ENCODE assay signal across 8 cellular contexts in the genomic region with DNA sequence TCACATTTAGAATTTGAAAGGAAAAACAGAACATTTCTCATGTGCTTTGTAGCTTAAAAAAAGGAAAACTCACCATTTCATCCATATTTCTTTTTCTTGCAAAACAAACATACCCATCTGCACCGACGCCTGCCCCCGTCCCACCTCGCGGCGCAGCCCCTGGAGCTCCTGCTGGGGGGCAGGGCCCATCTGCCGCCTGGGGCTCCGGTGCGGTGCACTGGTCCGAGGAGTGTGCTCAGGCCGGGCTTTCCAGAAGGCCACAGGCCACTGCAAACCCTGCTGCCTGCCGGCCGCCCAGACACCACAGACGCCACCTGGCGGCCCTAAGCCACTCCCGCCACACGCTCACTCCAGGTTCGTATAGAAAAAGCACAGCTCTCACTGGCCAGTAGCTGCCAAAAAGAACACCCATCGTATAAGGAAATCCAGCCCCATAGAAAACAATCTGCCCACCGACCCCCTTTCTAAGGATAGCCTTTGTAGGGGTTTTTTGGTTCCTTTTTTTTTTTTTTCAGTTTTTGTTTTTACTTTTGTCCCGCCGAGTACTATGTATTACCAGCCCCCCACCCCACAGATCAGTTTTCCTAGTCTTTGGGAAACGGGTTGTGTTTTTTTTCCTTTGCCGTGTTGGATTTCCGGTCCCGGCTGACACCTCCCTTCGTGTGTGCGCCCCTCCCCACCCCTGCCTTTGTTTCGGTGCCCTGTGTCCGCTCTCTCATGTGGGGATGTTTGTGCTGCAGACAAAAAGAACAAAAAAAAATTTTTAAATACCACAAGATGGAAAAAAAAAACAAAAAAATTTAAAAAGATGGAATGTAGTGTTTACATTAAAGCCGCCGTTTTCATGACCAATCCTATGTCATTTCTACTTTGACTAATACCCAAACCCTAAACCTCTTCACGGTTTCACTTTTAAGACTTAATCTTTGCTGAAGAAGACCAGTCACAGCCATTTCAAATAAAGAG.
DNase-seq lines count a peak whose midpoint lies in the region; ATAC-seq, FAIRE-seq and TF ChIP-seq lines count a peak whose summit lies in the region.

No MANE protein-coding gene starts in this region.

- intact Hi-C loops in HCT116 (cut with micrococcal nuclease): loop anchor here (1.0 kb wide), 1 partner anchor 24 kb away; no protein-coding TSS in a partner anchor

- H3K36me3 ChIP-seq in GM06990 (ENCODE audit: control insufficient read depth, insufficient read depth, low read length): peaks cover 1% of the 10 kb centered on the region; the same call in 1 of the 2 replicates
- H3K36me3 ChIP-seq in HCT116 (ENCODE audit: control insufficient read depth in 1 of 2, insufficient read depth in 2 of 2, low read length in 2 of 2): 0 out of 4 replicates have a peak, but pooled peaks cover 0 to 1% of the 10 kb centered on the region in 2 experiments
- H3K36me3 ChIP-seq in MG63: peaks cover 18% of the 10 kb centered on the region
- no peaks in the 10 kb centered on the region for H3K36me3 ChIP-seq in small intestine (ENCODE audit: control insufficient read depth in 2 of 2, insufficient read depth in 2 of 2, low read length in 2 of 2)

- H3K27ac ChIP-seq in HCT116 (ENCODE audit: low read depth, low read length) (0 out of 2 replicates have a peak overlapping the region, but pooled peaks have one; percentile 12), VCaP (peak overlapping the region; percentile 69), caudate nucleus (ENCODE audit: low read depth, low read length) (peak overlapping the region; percentile 56), small intestine (ENCODE audit: low read depth in 1 of 2, low read length in 1 of 2) (peak overlapping the region in 1 of 2 donors; percentile 40)

- 1 to 2% (median 1%) methylated on average over 33 of the region's 33 CpGs for WGBS in small intestine, 3 donors

- no peaks in the 10 kb centered on the region for H3K27me3 ChIP-seq in GM06990 (replicated peaks; ENCODE audit: control insufficient read depth, insufficient read depth, low read length)
- no peaks in the 10 kb centered on the region for H3K27me3 ChIP-seq in HCT116 (ENCODE audit: insufficient read depth, low read length)
- no peaks in the 10 kb centered on the region for H3K27me3 ChIP-seq in MG63
- no peaks in the 10 kb centered on the region for H3K27me3 ChIP-seq in small intestine (ENCODE audit: control insufficient read depth in 2 of 2, insufficient read depth in 2 of 2, low read length in 2 of 2)

- no peak for TF ChIP-seq POLR2A in HCT116 (IDR thresholded peaks at IDR 0.05; ENCODE audit: borderline replicate concordance, extremely low read depth, insufficient read depth, insufficient read length)

- peak overlapping the region; percentile 79 for H3K4me2 ChIP-seq in HCT116 (ENCODE audit: low read length)

- H3K4me3 ChIP-seq in GM06990 (replicated peaks; ENCODE audit: low read depth, low read length): peak overlapping the region; percentile 55
- peak overlapping the region; percentile 29 to 55 for H3K4me3 ChIP-seq in HCT116 (replicated peaks in 1 of 2; ENCODE audit: low read depth in 1 of 2, low read length in 2 of 2)
- peak overlapping the region; percentile 43 for H3K4me3 ChIP-seq in MG63
- peak overlapping the region in 1 of 2 donors; percentile 53 for H3K4me3 ChIP-seq in small intestine (ENCODE audit: low read depth in 1 of 2, low read length in 2 of 2)

- ATAC-seq in HCT116: peak; percentile 98

- no peaks in the 10 kb centered on the region for H4K20me1 ChIP-seq in HCT116 (ENCODE audit: insufficient read depth)

- POLR2A ChIA-PET in HCT116 (lab: Charles Lee): interaction anchor here (1.0 kb wide), 1 partner anchor 94 kb away, joined by 4 read pairs; a partner anchor contains a TSS

- H3K9me2 ChIP-seq in HCT116 (ENCODE audit: insufficient read depth): no peaks in the 10 kb centered on the region

- no TSS peak for BruUV-seq in HCT116 (replicated peaks; lab: Mats Ljungman, UMichigan)

- peak overlapping the region; percentile 42 for H3K9ac ChIP-seq in HCT116 (ENCODE audit: low read length)

- H3K9me3 ChIP-seq in HCT116 (ENCODE audit: control insufficient read depth in 1 of 2, insufficient read depth in 1 of 2, low read depth in 1 of 2, low read length in 2 of 2) (no peaks in the 10 kb centered on the region), MG63 (no peaks in the 10 kb centered on the region), small intestine (ENCODE audit: control insufficient read depth, low read depth) (no peaks in the 10 kb centered on the region)

- DNase-seq in GM06990 (ENCODE audit: extremely low read depth, insufficient read length): peak; percentile 83
- peak; percentile 72 for DNase-seq in HCT116 (ENCODE audit: low read depth, low spot score)
- peak; percentile 96 for DNase-seq in MG63
- DNase-seq in caudate nucleus (lab: John Stamatoyannopoulos, UW): peak in 50 of 61 donors; percentile 18 to 81 (median 52)
- peak; percentile 97 for DNase-seq in iPS-NIHi7 (ENCODE audit: extremely low spot score)
- peak; percentile 70 for DNase-seq in small intestine
- DNase-seq in NCI-H1092 (lab: John Stamatoyannopoulos, UW): no peak

- H2AFZ ChIP-seq in HCT116 (ENCODE audit: low read depth, low read length, poor library complexity, severe bottlenecking): peak overlapping the region; percentile 91

- CTCF ChIA-PET in HCT116 (lab: Charles Lee): interaction anchor here (0.6 to 2.2 kb wide), 25 partner anchors 9 to 892 kb away, joined by 3 to 33 read pairs (median 4); a partner anchor contains a TSS

- RAD21 ChIA-PET in HCT116 (lab: Charles Lee; ENCODE audit: low non-redundant PET in 1 of 2, low total read pairs in 2 of 2, uncharacterized antibody in 2 of 2, unreplicated experiment in 2 of 2): interaction anchor here (0.6 to 1.3 kb wide), 3 partner anchors 24 to 345 kb away, joined by 3 to 5 read pairs (median 3); no protein-coding TSS in a partner anchor

- FAIRE-seq in small intestine (lab: Jason Lieb, UNC): no peak

- TF ChIP-seq CTCF in GM06990 (IDR thresholded peaks at IDR 0.05; ENCODE audit: insufficient read depth, low read length, poor library complexity, severe bottlenecking) (peak; percentile 96), HCT116 (IDR thresholded peaks at IDR 0.05 in 2 of 3, conservative IDR thresholded peaks at IDR 0.05 in 1 of 3; ENCODE audit: borderline replicate concordance in 1 of 3, insufficient read depth in 1 of 3, low read depth in 2 of 3, low read length in 2 of 3) (peak; percentile 79 to 94 (median 92)), VCaP (conservative IDR thresholded peaks at IDR 0.05) (peak; percentile 87)

- H3K4me1 ChIP-seq in HCT116 (ENCODE audit: control insufficient read depth in 1 of 2, insufficient read depth in 2 of 2, low read length in 2 of 2) (peaks cover 13 to 16% of the 10 kb centered on the region in 2 experiments; a peak in 3 of 4 replicates), small intestine (ENCODE audit: control insufficient read depth in 2 of 2, insufficient read depth in 1 of 2, low read depth in 1 of 2, low read length in 1 of 2) (peaks cover 0 to 2% of the 10 kb centered on the region in 2 donors)

- no peaks in the 10 kb centered on the region for H3K79me2 ChIP-seq in HCT116 (ENCODE audit: insufficient read depth, low read length)

- peak; percentile 84 for TF ChIP-seq RAD21 in HCT116 (IDR thresholded peaks at IDR 0.05; ENCODE audit: low read depth)

TF ChIP-seq in HCT116, 20 proteins besides CTCF, POLR2A, EP300 and RAD21 (continues in another document):
- no peak for TF ChIP-seq POLR2AphosphoS5 (IDR thresholded peaks at IDR 0.05; ENCODE audit: low read depth, low read length)
- no peak for TF ChIP-seq EGR1 (IDR thresholded peaks at IDR 0.05; ENCODE audit: low read depth)
- TF ChIP-seq, protein P1, sequence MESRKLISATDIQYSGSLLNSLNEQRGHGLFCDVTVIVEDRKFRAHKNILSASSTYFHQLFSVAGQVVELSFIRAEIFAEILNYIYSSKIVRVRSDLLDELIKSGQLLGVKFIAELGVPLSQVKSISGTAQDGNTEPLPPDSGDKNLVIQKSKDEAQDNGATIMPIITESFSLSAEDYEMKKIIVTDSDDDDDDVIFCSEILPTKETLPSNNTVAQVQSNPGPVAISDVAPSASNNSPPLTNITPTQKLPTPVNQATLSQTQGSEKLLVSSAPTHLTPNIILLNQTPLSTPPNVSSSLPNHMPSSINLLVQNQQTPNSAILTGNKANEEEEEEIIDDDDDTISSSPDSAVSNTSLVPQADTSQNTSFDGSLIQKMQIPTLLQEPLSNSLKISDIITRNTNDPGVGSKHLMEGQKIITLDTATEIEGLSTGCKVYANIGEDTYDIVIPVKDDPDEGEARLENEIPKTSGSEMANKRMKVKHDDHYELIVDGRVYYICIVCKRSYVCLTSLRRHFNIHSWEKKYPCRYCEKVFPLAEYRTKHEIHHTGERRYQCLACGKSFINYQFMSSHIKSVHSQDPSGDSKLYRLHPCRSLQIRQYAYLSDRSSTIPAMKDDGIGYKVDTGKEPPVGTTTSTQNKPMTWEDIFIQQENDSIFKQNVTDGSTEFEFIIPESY (IDR thresholded peaks at IDR 0.05; ENCODE audit: extremely low read depth, insufficient replicate concordance, low read length): no peak
- TF ChIP-seq, protein P2, sequence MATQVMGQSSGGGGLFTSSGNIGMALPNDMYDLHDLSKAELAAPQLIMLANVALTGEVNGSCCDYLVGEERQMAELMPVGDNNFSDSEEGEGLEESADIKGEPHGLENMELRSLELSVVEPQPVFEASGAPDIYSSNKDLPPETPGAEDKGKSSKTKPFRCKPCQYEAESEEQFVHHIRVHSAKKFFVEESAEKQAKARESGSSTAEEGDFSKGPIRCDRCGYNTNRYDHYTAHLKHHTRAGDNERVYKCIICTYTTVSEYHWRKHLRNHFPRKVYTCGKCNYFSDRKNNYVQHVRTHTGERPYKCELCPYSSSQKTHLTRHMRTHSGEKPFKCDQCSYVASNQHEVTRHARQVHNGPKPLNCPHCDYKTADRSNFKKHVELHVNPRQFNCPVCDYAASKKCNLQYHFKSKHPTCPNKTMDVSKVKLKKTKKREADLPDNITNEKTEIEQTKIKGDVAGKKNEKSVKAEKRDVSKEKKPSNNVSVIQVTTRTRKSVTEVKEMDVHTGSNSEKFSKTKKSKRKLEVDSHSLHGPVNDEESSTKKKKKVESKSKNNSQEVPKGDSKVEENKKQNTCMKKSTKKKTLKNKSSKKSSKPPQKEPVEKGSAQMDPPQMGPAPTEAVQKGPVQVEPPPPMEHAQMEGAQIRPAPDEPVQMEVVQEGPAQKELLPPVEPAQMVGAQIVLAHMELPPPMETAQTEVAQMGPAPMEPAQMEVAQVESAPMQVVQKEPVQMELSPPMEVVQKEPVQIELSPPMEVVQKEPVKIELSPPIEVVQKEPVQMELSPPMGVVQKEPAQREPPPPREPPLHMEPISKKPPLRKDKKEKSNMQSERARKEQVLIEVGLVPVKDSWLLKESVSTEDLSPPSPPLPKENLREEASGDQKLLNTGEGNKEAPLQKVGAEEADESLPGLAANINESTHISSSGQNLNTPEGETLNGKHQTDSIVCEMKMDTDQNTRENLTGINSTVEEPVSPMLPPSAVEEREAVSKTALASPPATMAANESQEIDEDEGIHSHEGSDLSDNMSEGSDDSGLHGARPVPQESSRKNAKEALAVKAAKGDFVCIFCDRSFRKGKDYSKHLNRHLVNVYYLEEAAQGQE (IDR thresholded peaks at IDR 0.05; ENCODE audit: low read depth): no peak
- TF ChIP-seq EZH2phosphoT487 (IDR thresholded peaks at IDR 0.05; ENCODE audit: borderline replicate concordance): no peak
- peak; percentile 79 for TF ChIP-seq ZFX (IDR thresholded peaks at IDR 0.05)
- no peak for TF ChIP-seq JUND (IDR thresholded peaks at IDR 0.05)
